Comparison of ENCODE assay signal across 8 cellular contexts in genomic region chr20:41617931-41618806, GRCh38. TPM values are rescaled to one million over a fixed set of nuclear protein-coding genes. Genes with fewer than 3 reads are reported as not detected.
DNase-seq lines count a peak whose midpoint lies in the region; ATAC-seq and TF ChIP-seq lines count a peak whose summit lies in the region.

A gene with protein sequence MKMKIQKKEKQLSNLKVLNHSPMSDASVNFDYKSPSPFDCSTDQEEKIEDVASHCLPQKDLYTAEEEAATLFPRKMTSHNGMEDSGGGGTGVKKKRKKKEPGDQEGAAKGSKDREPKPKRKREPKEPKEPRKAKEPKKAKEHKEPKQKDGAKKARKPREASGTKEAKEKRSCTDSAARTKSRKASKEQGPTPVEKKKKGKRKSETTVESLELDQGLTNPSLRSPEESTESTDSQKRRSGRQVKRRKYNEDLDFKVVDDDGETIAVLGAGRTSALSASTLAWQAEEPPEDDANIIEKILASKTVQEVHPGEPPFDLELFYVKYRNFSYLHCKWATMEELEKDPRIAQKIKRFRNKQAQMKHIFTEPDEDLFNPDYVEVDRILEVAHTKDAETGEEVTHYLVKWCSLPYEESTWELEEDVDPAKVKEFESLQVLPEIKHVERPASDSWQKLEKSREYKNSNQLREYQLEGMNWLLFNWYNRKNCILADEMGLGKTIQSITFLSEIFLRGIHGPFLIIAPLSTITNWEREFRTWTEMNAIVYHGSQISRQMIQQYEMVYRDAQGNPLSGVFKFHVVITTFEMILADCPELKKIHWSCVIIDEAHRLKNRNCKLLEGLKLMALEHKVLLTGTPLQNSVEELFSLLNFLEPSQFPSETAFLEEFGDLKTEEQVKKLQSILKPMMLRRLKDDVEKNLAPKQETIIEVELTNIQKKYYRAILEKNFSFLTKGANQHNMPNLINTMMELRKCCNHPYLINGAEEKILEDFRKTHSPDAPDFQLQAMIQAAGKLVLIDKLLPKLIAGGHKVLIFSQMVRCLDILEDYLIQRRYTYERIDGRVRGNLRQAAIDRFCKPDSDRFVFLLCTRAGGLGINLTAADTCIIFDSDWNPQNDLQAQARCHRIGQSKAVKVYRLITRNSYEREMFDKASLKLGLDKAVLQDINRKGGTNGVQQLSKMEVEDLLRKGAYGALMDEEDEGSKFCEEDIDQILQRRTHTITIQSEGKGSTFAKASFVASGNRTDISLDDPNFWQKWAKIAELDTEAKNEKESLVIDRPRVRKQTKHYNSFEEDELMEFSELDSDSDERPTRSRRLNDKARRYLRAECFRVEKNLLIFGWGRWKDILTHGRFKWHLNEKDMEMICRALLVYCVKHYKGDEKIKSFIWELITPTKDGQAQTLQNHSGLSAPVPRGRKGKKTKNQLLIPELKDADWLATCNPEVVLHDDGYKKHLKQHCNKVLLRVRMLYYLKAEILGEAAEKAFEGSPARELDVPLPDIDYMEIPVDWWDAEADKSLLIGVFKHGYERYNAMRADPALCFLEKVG (N-terminal part only) (minus strand): TSS chr20:41618377. CDS start chr20:41551337, 67,040 bp downstream.

- H3K4me3 Mint-ChIP-seq in activated CD4-positive, alpha-beta T cell treated with anti-CD3 and anti-CD28 coated beads, Interleukin-2, amount 10 ng/mL, durations not matched to agents 7 days and 5 days = peak within 1 kb of the TSS; percentile 86
- peak within 1 kb of the TSS; percentile 89 for H3K4me3 Mint-ChIP-seq in dendritic cell treated with granulocyte-macrophage colony-stimulating factor and Interleukin-4, amounts not matched to agents 40 ng/mL and 50 ng/mL, for 4 days

- H3K36me3 ChIP-seq in BJ (ENCODE audit: control insufficient read depth, insufficient read depth, low read length) (no peaks in the 10 kb centered on the region), left lung (no peaks in the 10 kb centered on the region)

- peaks cover 10 to 35% of the 10 kb centered on the region in 2 donors for H3K4me1 ChIP-seq in left lung

- ATAC-seq in GM19328 (IDR thresholded peaks at IDR 0.05; ENCODE audit: unreplicated experiment) (peak; percentile 98), HG03520 (IDR thresholded peaks at IDR 0.05; ENCODE audit: unreplicated experiment) (peak; percentile 97), left lung (peak; percentile 99)

- peak; percentile 96 for DNase-seq in BJ (ENCODE audit: low read depth)
- peak; percentile 98 for DNase-seq in NCI-H69 (lab: John Stamatoyannopoulos, UW)
- peak; percentile 100 for DNase-seq in activated CD4-positive, alpha-beta T cell treated with anti-CD3 and anti-CD28 coated beads, Interleukin-2, amount 10 ng/mL, durations not matched to agents 7 days and 5 days
- DNase-seq in left lung = peak; percentile 96 to 100
- peak; percentile 97 to 99 for DNase-seq in stimulated activated CD4-positive, alpha-beta T cell treated with anti-CD3 and anti-CD28 coated beads, Interleukin-2, amount 100 ng/mL, for 48 hours

- H3K9me3 ChIP-seq in left lung = no peaks in the 10 kb centered on the region

- CTCF ChIA-PET in BJ (lab: Yijun Ruan, JAX) = interaction anchor here (1.2 kb wide), 1 partner anchor 121 kb away, joined by 4 read pairs; no protein-coding TSS in a partner anchor
- CTCF ChIA-PET in activated CD4-positive, alpha-beta T cell treated with anti-CD3 and anti-CD28 coated beads, Interleukin-2, amount 10 ng/mL, durations not matched to agents 7 days and 5 days (lab: Charles Lee) = interaction anchor here (0.7 to 2.0 kb wide), 4 partner anchors 11 to 655 kb away, joined by 3 to 4 read pairs (median 4); no protein-coding TSS in a partner anchor

- H3K27me3 ChIP-seq in BJ (ENCODE audit: control insufficient read depth, insufficient read depth, low read length) (no peaks in the 10 kb centered on the region), left lung (no peaks in the 10 kb centered on the region)

- H3K27ac Mint-ChIP-seq in activated CD4-positive, alpha-beta T cell treated with anti-CD3 and anti-CD28 coated beads, Interleukin-2, amount 10 ng/mL, durations not matched to agents 7 days and 5 days = peak within 1 kb of the TSS; percentile 89
- H3K27ac Mint-ChIP-seq in dendritic cell treated with granulocyte-macrophage colony-stimulating factor and Interleukin-4, amounts not matched to agents 40 ng/mL and 50 ng/mL, for 4 days = peak within 1 kb of the TSS; percentile 88

- peaks cover 2% of the 10 kb centered on the region for H3K36me3 Mint-ChIP-seq in activated CD4-positive, alpha-beta T cell treated with anti-CD3 and anti-CD28 coated beads, Interleukin-2, amount 10 ng/mL, durations not matched to agents 7 days and 5 days (ENCODE audit: low read depth)
- no peaks in the 10 kb centered on the region for H3K36me3 Mint-ChIP-seq in dendritic cell treated with granulocyte-macrophage colony-stimulating factor and Interleukin-4, amounts not matched to agents 40 ng/mL and 50 ng/mL, for 4 days (ENCODE audit: low read depth)

- POLR2A ChIA-PET in BJ (lab: Charles Lee) = interaction anchor here (0.9 to 1.1 kb wide), 2 partner anchors 125 to 1840 kb away, joined by 3 read pairs; no protein-coding TSS in a partner anchor
- POLR2A ChIA-PET in activated CD4-positive, alpha-beta T cell treated with anti-CD3 and anti-CD28 coated beads, Interleukin-2, amount 10 ng/mL, durations not matched to agents 7 days and 5 days (lab: Charles Lee) = interaction anchor here (0.6 to 1.0 kb wide), 2 partner anchors 74 to 199 kb away, joined by 6 to 7 read pairs; no protein-coding TSS in a partner anchor

- H3K9me3 Mint-ChIP-seq in activated CD4-positive, alpha-beta T cell treated with anti-CD3 and anti-CD28 coated beads, Interleukin-2, amount 10 ng/mL, durations not matched to agents 7 days and 5 days = no peaks in the 10 kb centered on the region
- H3K9me3 Mint-ChIP-seq in dendritic cell treated with granulocyte-macrophage colony-stimulating factor and Interleukin-4, amounts not matched to agents 40 ng/mL and 50 ng/mL, for 4 days = no peaks in the 10 kb centered on the region

- H3K27ac ChIP-seq in left lung = peak within 1 kb of the TSS; percentile 80 to 82

- H3K4me1 Mint-ChIP-seq in activated CD4-positive, alpha-beta T cell treated with anti-CD3 and anti-CD28 coated beads, Interleukin-2, amount 10 ng/mL, durations not matched to agents 7 days and 5 days = peaks cover 40% of the 10 kb centered on the region
- peaks cover 33% of the 10 kb centered on the region for H3K4me1 Mint-ChIP-seq in dendritic cell treated with granulocyte-macrophage colony-stimulating factor and Interleukin-4, amounts not matched to agents 40 ng/mL and 50 ng/mL, for 4 days (ENCODE audit: low read depth)

- intact Hi-C loops in dendritic cell treated with granulocyte-macrophage colony-stimulating factor and Interleukin-4, amounts not matched to agents 40 ng/mL and 50 ng/mL, for 4 days (cut with micrococcal nuclease) = loop anchor here (2.0 to 10.0 kb wide), 4 partner anchors 15 to 1837 kb away; partner anchors contain the start of gene SRSF6
- intact Hi-C loops in left lung (cut with DNase I) = no loop called here

- H3K4me3 ChIP-seq in BJ (ENCODE audit: low read depth, low read length) (peak within 1 kb of the TSS; percentile 77), left lung (peak within 1 kb of the TSS; percentile 55 to 68)

- TF ChIP-seq CTCF in BJ (IDR thresholded peaks at IDR 0.05; ENCODE audit: insufficient read depth, low read depth, low read length) (no peak), left lung (IDR thresholded peaks at IDR 0.05) (no peak)

- no peaks in the 10 kb centered on the region for H3K27me3 Mint-ChIP-seq in activated CD4-positive, alpha-beta T cell treated with anti-CD3 and anti-CD28 coated beads, Interleukin-2, amount 10 ng/mL, durations not matched to agents 7 days and 5 days
- peaks cover 9% of the 10 kb centered on the region for H3K27me3 Mint-ChIP-seq in dendritic cell treated with granulocyte-macrophage colony-stimulating factor and Interleukin-4, amounts not matched to agents 40 ng/mL and 50 ng/mL, for 4 days

RNA-seq across cellular contexts. Expression of the gene that starts here (rescaled TPM):
- polyA plus RNA-seq in BJ (2011; rRNA removed) = 16.4 and 17.7 TPM in 2 replicates
- 32.0 and 38.8 TPM in 2 replicates for polyA minus RNA-seq in BJ (2011; rRNA and poly(A)+ RNA removed)
- 10 to 100 TPM; 39.4 to 42.5 TPM for total RNA-seq in activated CD4-positive, alpha-beta T cell treated with anti-CD3 and anti-CD28 coated beads, Interleukin-2, amount 10 ng/mL, durations not matched to agents 7 days and 5 days
- total RNA-seq in left lung = 10 to 100 TPM; 27.7 to 34.8 TPM

Comparison
In these comparisons a context has a peak if more than half of its experiments do, and no peak if none do; other contexts are left out.
1. Peak in every context shown above with its lines: DNase-seq, ATAC-seq, H3K4me3 ChIP-seq and H3K27ac ChIP-seq.